ENCODE assay signal across 27 cellular contexts in the genomic region with DNA sequence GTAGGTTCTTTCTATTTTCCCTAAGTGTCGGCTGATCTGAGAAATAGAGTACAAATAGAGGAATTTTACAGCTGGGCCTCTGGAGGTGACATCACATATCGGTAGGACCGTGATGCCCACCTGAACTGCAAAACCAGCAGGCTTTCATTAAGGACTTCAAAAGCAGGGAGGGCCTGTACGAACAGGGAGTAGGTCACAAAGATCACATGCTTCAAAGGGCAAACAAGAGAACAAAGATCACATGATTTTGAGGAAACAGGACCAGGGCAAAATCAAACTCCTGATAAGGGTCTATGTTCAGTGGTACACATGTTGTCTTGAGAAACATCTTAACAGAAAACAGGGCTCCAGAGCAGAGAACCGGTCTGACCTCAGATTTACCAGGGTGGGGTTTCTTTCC.
"Had no signal": no experiment of that assay in that cellular context is flagged by ENCODE, and none has a peak within 500 bp of the region (broad histone marks: within the 10 kb centered on the region; RNA-seq: fewer than 3 reads in every experiment).

No MANE protein-coding gene starts in this region.

- H3K36me3 ChIP-seq: stomach, suprapubic skin, thoracic aorta, thyroid gland, upper lobe of left lung, upper lobe of right lung, uterus, vagina had no signal

- H3K9me3 ChIP-seq: testis, thoracic aorta, thyroid gland, tibial artery, upper lobe of right lung, uterus, vagina had no signal

- H3K4me1 ChIP-seq: stomach, suprapubic skin, testis, thyroid gland, tibial nerve, transverse colon, upper lobe of left lung, upper lobe of right lung, uterus, vagina had no signal

- DNase-seq: stimulated activated CD4-positive, alpha-beta T cell treated with anti-CD3 and anti-CD28 coated beads, Interleukin-2, amount 100 ng/mL, for 48 hours; stimulated activated CD4-positive, alpha-beta T cell treated with anti-CD3 and anti-CD28 coated beads, Interleukin-4, amount 100 ng/mL, for 1 hour; stimulated activated CD4-positive, alpha-beta T cell treated with anti-CD3 and anti-CD28 coated beads, Interleukin-4, amount 100 ng/mL, for 24 hours; stimulated activated CD4-positive, alpha-beta T cell treated with anti-CD3 and anti-CD28 coated beads, Interleukin-4, amount 100 ng/mL, for 4 hours; stimulated activated CD8-positive, alpha-beta memory T cell treated with anti-CD3 and anti-CD28 coated beads, Interleukin-4, amount 100 ng/mL, for 48 hours; stimulated activated naive B cell treated with anti-CD40 and anti-IgM and Interleukin-4, amounts not matched to agents 10 μg/mL and 1 μg/mL and 100 μg/mL, for 72 hours; stimulated activated naive CD4-positive, alpha-beta T cell; stimulated activated naive CD4-positive, alpha-beta T cell treated with Interleukin-2 at 50 U/mL for 16 hours; stimulated activated naive CD8-positive, alpha-beta T cell treated with anti-CD3 and anti-CD28 coated beads, Interleukin-15, amount 100 ng/mL, for 72 hours; stimulated activated naive CD8-positive, alpha-beta T cell treated with anti-CD3 and anti-CD28 coated beads, Interleukin-15, Interleukin-2, amounts not matched to agents 100 U/mL and 50 U/mL, for 24 hours; stomach; substantia nigra; testis; thyroid gland; tibial artery; transverse colon; trophoblast cell; upper lobe of left lung; upper lobe of right lung; uterus had no signal

- ATAC-seq: stimulated activated effector memory CD8-positive, alpha-beta T cell treated with anti-CD3 and anti-CD28 coated beads, Interleukin-12 subunit alpha, Interleukin-12 subunit beta, amount 100 ng/mL, for 72 hours; stimulated activated memory B cell treated with anti-CD40 and anti-IgM and Interleukin-4, amounts not matched to agents 10 μg/mL and 1 μg/mL and 100 μg/mL, for 72 hours; stimulated activated naive B cell treated with anti-CD40 and anti-IgM and Interleukin-4, amounts not matched to agents 10 μg/mL and 1 μg/mL and 100 μg/mL, for 72 hours; stimulated activated naive CD8-positive, alpha-beta T cell treated with anti-CD3 and anti-CD28 coated beads, Interleukin-15, amount 100 ng/mL, for 72 hours; stimulated activated naive CD8-positive, alpha-beta T cell treated with anti-CD3 and anti-CD28 coated beads, Interleukin-15, Interleukin-2, amounts not matched to agents 100 U/mL and 50 U/mL, for 24 hours; upper lobe of right lung had no signal

- H3K27ac ChIP-seq: stomach, suprapubic skin, testis, thoracic aorta, thyroid gland, tibial artery, tibial nerve, transverse colon, upper lobe of left lung, upper lobe of right lung, uterus, vagina had no signal

- H3K27me3 ChIP-seq: stomach, suprapubic skin, testis, thyroid gland, tibial artery, tibial nerve, transverse colon, upper lobe of left lung, upper lobe of right lung, uterus, vagina had no signal

- FAIRE-seq: urothelium cell line had no signal

- H3K4me3 ChIP-seq: stomach, suprapubic skin, testis, thoracic aorta, thyroid gland, tibial artery, tibial nerve, transverse colon, upper lobe of left lung, upper lobe of right lung, uterus, vagina had no signal
